Comparison of ENCODE assay signal across 8 cellular contexts in the genomic region with DNA sequence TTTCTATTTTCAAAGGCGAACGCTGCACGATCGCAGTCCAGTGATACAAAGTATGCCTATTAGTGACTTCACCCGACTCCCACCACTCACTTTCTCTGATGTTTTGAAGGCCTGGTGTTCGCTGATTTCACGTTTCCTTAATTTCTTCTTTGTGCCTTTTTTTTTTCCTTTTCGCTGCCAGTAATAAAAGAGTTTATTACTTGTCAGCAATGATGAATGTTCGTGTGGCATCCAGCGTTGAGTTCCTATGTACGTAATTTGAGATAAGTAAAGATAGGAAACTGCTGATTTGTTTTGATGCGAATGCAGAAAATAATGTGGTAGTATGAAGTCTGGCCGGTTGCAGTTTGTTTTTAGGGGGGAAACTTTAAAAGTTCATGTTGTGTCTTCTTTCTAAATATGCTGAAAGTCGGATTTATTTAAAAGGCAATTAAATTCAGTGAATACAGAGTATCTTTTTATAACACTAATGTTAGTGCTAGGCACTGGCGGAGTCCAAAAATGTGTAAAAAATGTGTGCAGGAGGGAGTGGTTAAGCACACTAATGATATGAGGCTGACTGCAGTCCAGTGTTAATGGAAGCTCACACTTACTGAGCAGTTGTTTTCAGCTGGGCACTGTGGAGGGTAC. TPM values are rescaled to one million over a fixed set of nuclear protein-coding genes. Genes with fewer than 3 reads are reported as not detected.
DNase-seq lines count a peak whose midpoint lies in the region; ATAC-seq and TF ChIP-seq lines count a peak whose summit lies in the region.

No MANE protein-coding gene starts in this region.

- peak overlapping the region; percentile 73 for H3K9ac ChIP-seq in smooth muscle cell (ENCODE audit: low read depth)

- H3F3A ChIP-seq in smooth muscle cell (ENCODE audit: low read depth): no peaks in the 10 kb centered on the region

- peaks cover 19% of the 10 kb centered on the region for H3K4me1 ChIP-seq in smooth muscle cell (ENCODE audit: low read depth)

- 3% methylated on average over 15 of the region's 15 CpGs for WGBS in smooth muscle cell (ENCODE audit: low lambda C conversion rate)

- H3K27me3 ChIP-seq in smooth muscle cell (ENCODE audit: low read depth): no peaks in the 10 kb centered on the region

- peak overlapping the region; percentile 93 for H2AFZ ChIP-seq in smooth muscle cell (ENCODE audit: low read depth)

- peak overlapping the region; percentile 83 for H3K4me3 ChIP-seq in iPS-18c (ENCODE audit: insufficient read depth, low read depth, low read length)
- peak overlapping the region; percentile 88 for H3K4me3 ChIP-seq in smooth muscle cell

- peaks cover 45% of the 10 kb centered on the region for H4K20me1 ChIP-seq in smooth muscle cell (ENCODE audit: low read depth)

- H3K36me3 ChIP-seq in KOPT-K1 (ENCODE audit: insufficient read depth, low read length): no peaks in the 10 kb centered on the region
- no peaks in the 10 kb centered on the region for H3K36me3 ChIP-seq in smooth muscle cell (ENCODE audit: low read depth)

- DNase-seq in COLO829 (ENCODE audit: low spot score) (peak; percentile 49), smooth muscle cell (lab: John Stamatoyannopoulos, UW; ENCODE audit: unreplicated experiment) (no peak), nucleus accumbens (lab: John Stamatoyannopoulos, UW) (no peak)

- H3K4me2 ChIP-seq in smooth muscle cell: peak overlapping the region; percentile 91

- TF ChIP-seq CTCF in smooth muscle cell (IDR thresholded peaks at IDR 0.05; ENCODE audit: borderline replicate concordance, insufficient read depth, poor library complexity, severe bottlenecking): no peak

- peaks cover 53% of the 10 kb centered on the region for H3K79me2 ChIP-seq in smooth muscle cell (ENCODE audit: low read depth)

- no peak for ATAC-seq in HG03378 (IDR thresholded peaks at IDR 0.05; ENCODE audit: unreplicated experiment)
- ATAC-seq in HG02642 (IDR thresholded peaks at IDR 0.05; ENCODE audit: poor library complexity, unreplicated experiment): no peak

- no peaks in the 10 kb centered on the region for H3K9me3 ChIP-seq in KOPT-K1 (ENCODE audit: insufficient read depth, low read length, poor library complexity, severe bottlenecking)
- no peaks in the 10 kb centered on the region for H3K9me3 ChIP-seq in iPS-18c (ENCODE audit: control insufficient read depth, insufficient read depth, low read length)
- no peaks in the 10 kb centered on the region for H3K9me3 ChIP-seq in smooth muscle cell (replicated peaks; ENCODE audit: low read depth)

- peak overlapping the region; percentile 77 for H3K27ac ChIP-seq in KOPT-K1 (ENCODE audit: low read depth, low read length, poor library complexity, severe bottlenecking)
- peak overlapping the region; percentile 70 for H3K27ac ChIP-seq in angular gyrus (ENCODE audit: low read depth, low read length)
- H3K27ac ChIP-seq in smooth muscle cell (ENCODE audit: low read depth): peak overlapping the region; percentile 75

RNA-seq across cellular contexts. Expression of gene UBXN2A, which starts 0.8 kb away (rescaled TPM):
- total RNA-seq in smooth muscle cell: 21.6 and 26.0 TPM in 2 replicates
- polyA plus RNA-seq in smooth muscle cell: 15.5 and 19.1 TPM in 2 replicates

RNA-seq across cellular contexts. Expression of gene ATAD2B, which starts 14.2 kb away (rescaled TPM):
- 17.5 and 19.1 TPM in 2 replicates for total RNA-seq in smooth muscle cell
- 6.2 and 8.3 TPM in 2 replicates for polyA plus RNA-seq in smooth muscle cell
